In genomic region chr4:68948044-68948743, GRCh38 we compare ENCODE assay signal across 1 cellular context.
TF ChIP-seq lines count a peak whose summit lies in the region.

No MANE protein-coding gene starts in this region.

TF ChIP-seq in HepG2, 621 proteins besides CTCF, POLR2A, EP300 and RAD21 (continued from another document and continues in another):
- TF ChIP-seq ZFP37 (CRISPR knock-in tag; IDR thresholded peaks at IDR 0.05; ENCODE audit: borderline replicate concordance), result no peak
- TF ChIP-seq ZNF567 (CRISPR knock-in tag; IDR thresholded peaks at IDR 0.05; ENCODE audit: borderline replicate concordance), result no peak
- no peak for TF ChIP-seq ZNF430 (CRISPR knock-in tag; IDR thresholded peaks at IDR 0.05)
- TF ChIP-seq ATF4 (CRISPR knock-in tag; IDR thresholded peaks at IDR 0.05), result peak in 1 of 2 experiments; percentile 96; a peak in 2 of 4 replicates
- no peak for TF ChIP-seq HNF1A (IDR thresholded peaks at IDR 0.05; ENCODE audit: low read depth)
- TF ChIP-seq HNF1A (CRISPR knock-in tag; IDR thresholded peaks at IDR 0.05; ENCODE audit: borderline replicate concordance), result peak; percentile 42; the same call in 1 of the 2 replicates
- no peak for TF ChIP-seq ZFY (CRISPR knock-in tag; IDR thresholded peaks at IDR 0.05)
- no peak for TF ChIP-seq YEATS2 (CRISPR knock-in tag; IDR thresholded peaks at IDR 0.05; ENCODE audit: borderline replicate concordance)
- TF ChIP-seq FUBP1 (CRISPR knock-in tag; IDR thresholded peaks at IDR 0.05; ENCODE audit: borderline replicate concordance), result no peak
- no peak for TF ChIP-seq HIC2 (CRISPR knock-in tag; IDR thresholded peaks at IDR 0.05; ENCODE audit: low read depth)
- TF ChIP-seq PAX8 (CRISPR knock-in tag; IDR thresholded peaks at IDR 0.05; ENCODE audit: borderline replicate concordance), result no peak
- no peak for TF ChIP-seq ZNF318 (CRISPR knock-in tag; IDR thresholded peaks at IDR 0.05)
- no peak for TF ChIP-seq HMGA1 (CRISPR knock-in tag; conservative IDR thresholded peaks at IDR 0.05)
- TF ChIP-seq HOXA7 (CRISPR knock-in tag; IDR thresholded peaks at IDR 0.05), result no peak
- TF ChIP-seq DNMT3B (CRISPR knock-in tag; conservative IDR thresholded peaks at IDR 0.05), result peak; percentile 72; the same call in 1 of the 2 replicates
- no peak for TF ChIP-seq PLRG1 (conservative IDR thresholded peaks at IDR 0.05)
- no peak for TF ChIP-seq ZNF333 (CRISPR knock-in tag; IDR thresholded peaks at IDR 0.05; ENCODE audit: borderline replicate concordance)
- no peak for TF ChIP-seq NR0B2 (CRISPR knock-in tag; IDR thresholded peaks at IDR 0.05)
- no peak for TF ChIP-seq HNRNPK (IDR thresholded peaks at IDR 0.05; ENCODE audit: low read depth, low read length, poor library complexity, severe bottlenecking)
- 0 out of 2 replicates have a peak, but pooled peaks have one; percentile 19 for TF ChIP-seq GABPB1 (CRISPR knock-in tag; IDR thresholded peaks at IDR 0.05)
- no peak for TF ChIP-seq MED13 (CRISPR knock-in tag; IDR thresholded peaks at IDR 0.05)
- no peak for TF ChIP-seq ZBTB8A (CRISPR knock-in tag; IDR thresholded peaks at IDR 0.05; ENCODE audit: borderline replicate concordance, low read depth)
- no peak for TF ChIP-seq MXD3 (CRISPR knock-in tag; IDR thresholded peaks at IDR 0.05)
- no peak for TF ChIP-seq ZBTB38 (CRISPR knock-in tag; IDR thresholded peaks at IDR 0.05)
- no peak for TF ChIP-seq ZNF782 (CRISPR knock-in tag; IDR thresholded peaks at IDR 0.05; ENCODE audit: borderline replicate concordance)
- no peak for TF ChIP-seq FOXP1 (IDR thresholded peaks at IDR 0.05)
- TF ChIP-seq FOXP1 (CRISPR knock-in tag; IDR thresholded peaks at IDR 0.05), result peak; percentile 88
- TF ChIP-seq ZNF34 (CRISPR knock-in tag; IDR thresholded peaks at IDR 0.05; ENCODE audit: borderline replicate concordance), result peak; percentile 99; the same call in 1 of the 2 replicates
- no peak for TF ChIP-seq HNRNPUL1 (IDR thresholded peaks at IDR 0.05; ENCODE audit: low read depth, low read length)
- TF ChIP-seq NFYC (CRISPR knock-in tag; IDR thresholded peaks at IDR 0.05), result no peak
- TF ChIP-seq ETS1 (CRISPR knock-in tag; IDR thresholded peaks at IDR 0.05), result no peak
- TF ChIP-seq RFX3 (CRISPR knock-in tag; IDR thresholded peaks at IDR 0.05), result no peak
- TF ChIP-seq CBX1 (IDR thresholded peaks at IDR 0.05; ENCODE audit: low read depth), result no peak
- no peak for TF ChIP-seq ZFP91 (CRISPR knock-in tag; IDR thresholded peaks at IDR 0.05; ENCODE audit: borderline replicate concordance)
- no peak for TF ChIP-seq IKZF4 (CRISPR knock-in tag; IDR thresholded peaks at IDR 0.05; ENCODE audit: borderline replicate concordance, low read depth, not compliant biosample characterization)
- no peak for TF ChIP-seq ZNF253 (CRISPR knock-in tag; IDR thresholded peaks at IDR 0.05; ENCODE audit: borderline replicate concordance)
- TF ChIP-seq STAG1 (CRISPR knock-in tag; IDR thresholded peaks at IDR 0.05), result no peak
- TF ChIP-seq SAFB2 (CRISPR knock-in tag; IDR thresholded peaks at IDR 0.05; ENCODE audit: borderline replicate concordance, low read depth), result no peak
- no peak for TF ChIP-seq ZNF792 (CRISPR knock-in tag; IDR thresholded peaks at IDR 0.05)
- TF ChIP-seq ZC3H13 (CRISPR knock-in tag; IDR thresholded peaks at IDR 0.05), result no peak
- TF ChIP-seq ZNF484 (CRISPR knock-in tag; IDR thresholded peaks at IDR 0.05; ENCODE audit: borderline replicate concordance, low read depth), result no peak
- TF ChIP-seq KLF12 (CRISPR knock-in tag; IDR thresholded peaks at IDR 0.05; ENCODE audit: borderline replicate concordance), result no peak
- TF ChIP-seq ZNF225 (CRISPR knock-in tag; IDR thresholded peaks at IDR 0.05), result no peak
- TF ChIP-seq ZNF24 (IDR thresholded peaks at IDR 0.05), result 0 out of 2 replicates have a peak, but pooled peaks have one; percentile 20
